In the genomic region with DNA sequence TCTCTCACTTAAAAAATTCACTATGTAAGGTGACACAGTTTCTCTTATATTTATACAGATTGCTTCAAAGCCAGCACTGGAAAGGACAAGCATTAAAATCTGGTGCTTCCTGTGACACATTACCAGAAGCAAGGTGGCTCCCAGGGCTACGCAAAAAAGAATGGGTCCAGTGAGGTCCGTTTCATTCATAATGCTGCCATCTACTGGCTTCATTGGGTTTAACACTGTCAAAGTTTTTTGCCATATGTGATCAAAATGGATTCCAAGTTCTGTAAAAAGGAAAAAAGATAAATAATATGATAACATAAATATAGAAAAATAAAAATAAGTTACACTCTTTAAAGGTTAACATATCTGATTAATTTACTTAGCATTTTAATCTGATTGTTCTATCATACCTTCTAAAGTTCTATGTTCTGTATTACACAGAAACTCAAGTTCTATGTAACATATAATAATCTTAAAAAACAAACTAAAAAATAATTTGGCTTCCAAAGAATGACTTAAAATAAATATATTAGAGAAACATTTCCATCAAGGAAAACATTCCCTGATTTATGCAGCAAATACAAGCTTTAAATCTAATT, we compare ENCODE assay signal across 8 cellular contexts. TPM values are rescaled to one million over a fixed set of nuclear protein-coding genes. Genes with fewer than 3 reads are reported as not detected.
A peak's percentile ranks its signal among the peaks of the same experiment; 100 is the strongest.
DNase-seq lines count a peak whose midpoint lies in the region; TF ChIP-seq lines count a peak whose summit lies in the region.

No MANE protein-coding gene starts in this region.

- in situ Hi-C loops in T47D (cut with HindIII; ENCODE audit: low pct_unique_long_range_greater_than_20kb, low sequenced_read_pairs), result no loop called here

- no peak overlapping the region for H3K4me3 ChIP-seq in HFF-Myc (replicated peaks; ENCODE audit: low read depth, low read length)
- H3K4me3 ChIP-seq in LNCaP clone FGC (ENCODE audit: low read depth, low read length), result no peak overlapping the region
- H3K4me3 ChIP-seq in SK-N-MC, result no peak overlapping the region

- no peaks in the 10 kb centered on the region for H3K36me3 ChIP-seq in SK-N-MC (ENCODE audit: insufficient read depth, low read length)

- TF ChIP-seq CTCF in GM12873 (IDR thresholded peaks at IDR 0.05; ENCODE audit: insufficient read depth, low read depth, low read length, missing control alignments) (peak; percentile 61), HFF-Myc (IDR thresholded peaks at IDR 0.05; ENCODE audit: low read depth, low read length, missing control alignments) (peak; percentile 57), LNCaP clone FGC (IDR thresholded peaks at IDR 0.05; ENCODE audit: control insufficient read depth, extremely low read depth, insufficient read depth) (peak; percentile 63)

- H3K9ac ChIP-seq in SK-N-MC (ENCODE audit: insufficient read length), result no peak overlapping the region

- no peak overlapping the region for H3K27ac ChIP-seq in SK-N-MC

- DNase-seq in A172 (ENCODE audit: low spot score), result peak; percentile 58
- DNase-seq in HFF-Myc (ENCODE audit: extremely low read depth, low read depth), result peak; percentile 43
- peak; percentile 17 for DNase-seq in LNCaP clone FGC (ENCODE audit: low read depth)
- DNase-seq in SK-N-MC (ENCODE audit: low read depth, low spot score), result peak; percentile 22
- DNase-seq in T47D (ENCODE audit: low read depth in 1 of 2, low spot score in 1 of 2), result peak; percentile 13 to 70
- DNase-seq in islet precursor cell, result peak; percentile 62
- DNase-seq in stimulated activated CD4-positive, alpha-beta T cell treated with anti-CD3 and anti-CD28 coated beads, Interleukin-4, amount 100 ng/mL, for 1 hour, result peak; percentile 9

- H3K9me3 ChIP-seq in SK-N-MC (ENCODE audit: low read depth, low read length), result no peaks in the 10 kb centered on the region

RNA-seq across cellular contexts. Expression of gene YIPF7, which starts 22.1 kb away (rescaled TPM):
- not detected in 2 replicates for total RNA-seq in A172 (2014; rRNA removed; shearing (Covaris generic))

RNA-seq across cellular contexts. Expression of gene GUF1, which starts 48.8 kb away (rescaled TPM):
- total RNA-seq in A172 (2014; rRNA removed; shearing (Covaris generic)), result 15.1 and 20.9 TPM in 2 replicates

Comparison
In these comparisons a context has a peak if more than half of its experiments do, and no peak if none do; other contexts are left out.
1. DNase-seq: peak in every context shown above with its lines; median percentile 62 in islet precursor cell; 58 in A172; 43 in HFF-Myc; 42 in T47D; 22 in SK-N-MC; 17 in LNCaP clone FGC; 9 in stimulated activated CD4-positive, alpha-beta T cell treated with anti-CD3 and anti-CD28 coated beads, Interleukin-4, amount 100 ng/mL, for 1 hour.